25 cellular contexts compared by ENCODE assay signal in genomic region chr13:99665716-99666115, GRCh38. TPM values are rescaled to one million over a fixed set of nuclear protein-coding genes. Genes with fewer than 3 reads are reported as not detected.
DNase-seq lines count a peak whose midpoint lies in the region; ATAC-seq and TF ChIP-seq lines count a peak whose summit lies in the region.
"Had no signal": no experiment of that assay in that cellular context is flagged by ENCODE, and none has a peak within 500 bp of the region (broad histone marks: within the 10 kb centered on the region; RNA-seq: fewer than 3 reads in every experiment).

No MANE protein-coding gene starts in this region.

- H2BK12ac ChIP-seq in H9 (ENCODE audit: insufficient read length, low read depth, low read length), result no peak overlapping the region

- H3K14ac ChIP-seq in H9 (ENCODE audit: insufficient read depth, low read length), result no peak overlapping the region

- no peak overlapping the region for H2AK5ac ChIP-seq in H9 (ENCODE audit: insufficient read length, low read length)

- no peaks in the 10 kb centered on the region for H4K20me1 ChIP-seq in H9 (ENCODE audit: control insufficient read depth, insufficient read depth, insufficient read length)

- H3K27me3 ChIP-seq in H9 (ENCODE audit: insufficient read depth, low read length), result no peaks in the 10 kb centered on the region

- no peak overlapping the region for H4K8ac ChIP-seq in H9 (replicated peaks; ENCODE audit: insufficient read length, low read depth, low read length)

- H2BK5ac ChIP-seq in H9 (ENCODE audit: insufficient read length, low read length), result no peak overlapping the region

- no peak overlapping the region for H2BK120ac ChIP-seq in H9 (ENCODE audit: low read depth, low read length, poor library complexity, severe bottlenecking)

- TF ChIP-seq CTCF in H9 (conservative IDR thresholded peaks at IDR 0.05) (no peak), type B pancreatic cell (conservative IDR thresholded peaks at IDR 0.05) (no peak)

- H3K36me3 Mint-ChIP-seq in H9 (ENCODE audit: insufficient read depth in 1 of 3, low read depth in 3 of 3) (no peaks in the 10 kb centered on the region; a peak in 2 of 7 replicates), type B pancreatic cell (no peaks in the 10 kb centered on the region)
- H3K36me3 Mint-ChIP-seq: CD8-positive, alpha-beta T cell had no signal

- H3K4me3 Mint-ChIP-seq in H9 (no peak overlapping the region), type B pancreatic cell (no peak overlapping the region)
- H3K4me3 Mint-ChIP-seq: B cell; CD8-positive, alpha-beta T cell had no signal

- no peak overlapping the region for H3K27ac ChIP-seq in H9 (ENCODE audit: insufficient read length, low read depth, low read length)
- H3K27ac ChIP-seq: A549, C4-2B, PC-9, SJCRH30 had no signal

- no peak overlapping the region for H2BK15ac ChIP-seq in H9 (ENCODE audit: low read depth, low read length)

- no peak overlapping the region for H3K4me2 ChIP-seq in H9 (ENCODE audit: insufficient read depth, insufficient read length, low read length)
- H3K4me2 ChIP-seq: A549, PC-9 had no signal

- no peak overlapping the region for H2BK20ac ChIP-seq in H9 (ENCODE audit: low read depth, low read length, poor library complexity, severe bottlenecking)

- H3K4ac ChIP-seq in H9 (ENCODE audit: low read depth, low read length), result no peak overlapping the region

- DNase-seq in DMS 273 treated with DMSO at 0.1 percent for 48 hours (lab: John Stamatoyannopoulos, UW), result peak; percentile 16
- no peak for DNase-seq in H9
- DNase-seq in NCI-H69 (lab: John Stamatoyannopoulos, UW), result peak; percentile 84
- peak; percentile 33 for DNase-seq in left kidney (ENCODE audit: low read depth, low spot score)
- no peak for DNase-seq in AG20443 (ENCODE audit: low spot score)
- no peak for DNase-seq in type B pancreatic cell (ENCODE audit: extremely low spot score, unreplicated experiment)
- DNase-seq: Caco-2; CD8-positive, alpha-beta T cell; DMS79 treated with DMSO at 0.1 percent for 48 hours; HCEC 1CT; MV-4-11; NCI-H1105; NCI-H2029; NCI-H2227 treated with DMSO at 0.1 percent for 48 hours; NCI-H510A; NCI-H774; SJCRH30 had no signal

- H4K91ac ChIP-seq in H9 (ENCODE audit: insufficient read length, low read depth, low read length), result no peak overlapping the region

- H3K56ac ChIP-seq in H9 (ENCODE audit: insufficient read length, low read depth, low read length), result no peak overlapping the region

- no peaks in the 10 kb centered on the region for H3K79me1 ChIP-seq in H9 (ENCODE audit: insufficient read depth, low read depth, low read length, poor library complexity, severe bottlenecking)

- no peaks in the 10 kb centered on the region for H3K79me2 ChIP-seq in H9 (ENCODE audit: insufficient read depth, low read length)

- ATAC-seq in HG02642 (IDR thresholded peaks at IDR 0.05; ENCODE audit: poor library complexity, unreplicated experiment), result no peak
- ATAC-seq: A549; CD8-positive, alpha-beta T cell; K562; Right ventricle myocardium inferior; SK-N-SH treated with all-trans-retinoic acid at 6 μM for 48 hours had no signal

- H3T11ph ChIP-seq in H9 (ENCODE audit: low read length), result no peak overlapping the region

- H3K18ac ChIP-seq in H9 (ENCODE audit: insufficient read length, low read depth, low read length), result peak overlapping the region; percentile 51

- no peaks in the 10 kb centered on the region for H3K9me3 ChIP-seq in H9 (ENCODE audit: control insufficient read depth, low read depth, low read length)
- H3K9me3 ChIP-seq: A549, Caco-2, SJCRH30 had no signal

- H3K4me1 ChIP-seq in H9 (ENCODE audit: insufficient read depth, low read length), result peaks cover 12% of the 10 kb centered on the region; the same call in 1 of the 2 replicates
- H3K4me1 ChIP-seq: SJCRH30 had no signal

- H3K27ac Mint-ChIP-seq in H9 (peak overlapping the region in 1 of 3 experiments; percentile 86; a peak in 2 of 7 replicates), type B pancreatic cell (no peak overlapping the region)
- H3K27ac Mint-ChIP-seq: B cell; CD8-positive, alpha-beta T cell had no signal

- H3K4me1 Mint-ChIP-seq in H9 (peaks cover 53 to 56% of the 10 kb centered on the region in 2 experiments), type B pancreatic cell (ENCODE audit: unreplicated experiment) (peaks cover 12% of the 10 kb centered on the region)
- H3K4me1 Mint-ChIP-seq: B cell had no signal

- H3K9ac ChIP-seq in H9 (ENCODE audit: extremely low read depth, insufficient read length, low read length), result no peak overlapping the region

- H2AFZ ChIP-seq in H9 (ENCODE audit: low read length), result no peak overlapping the region
- H2AFZ ChIP-seq: PC-9 had no signal

- no peaks in the 10 kb centered on the region for H3K23me2 ChIP-seq in H9 (ENCODE audit: insufficient read length, low read depth, low read length, poor library complexity, severe bottlenecking)

- H3K9me3 Mint-ChIP-seq in H9 (no peaks in the 10 kb centered on the region), type B pancreatic cell (no peaks in the 10 kb centered on the region)
- H3K9me3 Mint-ChIP-seq: CD8-positive, alpha-beta T cell had no signal

- H4K5ac ChIP-seq in H9 (ENCODE audit: insufficient read length, low read depth, low read length), result no peak overlapping the region

- H3K23ac ChIP-seq in H9 (ENCODE audit: insufficient read length, low read depth, low read length), result no peak overlapping the region

- H3K27me3 Mint-ChIP-seq in H9 (ENCODE audit: low read depth) (no peaks in the 10 kb centered on the region), type B pancreatic cell (peaks cover 28% of the 10 kb centered on the region)
- H3K27me3 Mint-ChIP-seq: B cell had no signal

- WGBS in H9 (ENCODE audit: extremely low coverage, insufficient read length, low lambda C conversion rate), result no CpG with 5 or more reads among the region's 9 CpGs

RNA-seq across cellular contexts. Expression of gene CLYBL, which starts 59.2 kb away (rescaled TPM):
- total RNA-seq in H9 (2021), result 16.5 and 20.7 TPM in 2 replicates
- total RNA-seq in type B pancreatic cell (ENCODE audit: low replicate concordance), result 7.2 and 19.6 TPM in 2 replicates

Comparison
In these comparisons a context has a peak if more than half of its experiments do, and no peak if none do; other contexts are left out.
1. DNase-seq: peak in DMS 273 treated with DMSO at 0.1 percent for 48 hours (single experiment), NCI-H69 (single experiment) and left kidney (single experiment); none in H9 (single experiment), AG20443 (single experiment) and type B pancreatic cell (single experiment).